ENCODE assay signal across 26 cellular contexts in the genomic region with DNA sequence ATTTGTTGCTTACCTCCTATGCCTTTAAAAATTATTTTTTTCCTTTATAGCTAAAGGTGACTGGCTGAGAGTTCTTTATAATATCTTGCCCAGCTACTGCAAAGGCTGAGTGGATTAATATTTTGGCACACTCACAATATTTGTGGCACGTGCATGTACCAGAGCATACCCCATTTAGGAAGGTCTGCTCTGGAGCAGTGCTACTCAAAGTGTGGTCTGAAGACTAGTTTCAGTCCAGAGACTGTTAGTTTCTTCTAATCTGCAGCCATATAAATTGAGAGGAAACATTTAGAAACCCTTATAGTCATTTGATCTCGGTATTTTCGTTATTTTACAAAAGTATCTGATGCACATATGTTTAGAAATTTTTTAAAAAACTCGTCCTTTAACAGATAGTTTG.
"Had no signal": no experiment of that assay in that cellular context is flagged by ENCODE, and none has a peak within 500 bp of the region (broad histone marks: within the 10 kb centered on the region; RNA-seq: fewer than 3 reads in every experiment).

No MANE protein-coding gene starts in this region.

- H3K9me3 ChIP-seq: esophagus muscularis mucosa, right atrium auricular region, stomach, testis, tibial artery had no signal

- H3K4me1 Mint-ChIP-seq: immature natural killer cell; naive thymus-derived CD8-positive, alpha-beta T cell; stimulated activated effector memory CD8-positive, alpha-beta T cell treated with anti-CD3 and anti-CD28 coated beads, Interleukin-12 subunit alpha, Interleukin-12 subunit beta, amount 100 ng/mL, for 72 hours had no signal

- H3K9me3 Mint-ChIP-seq: immature natural killer cell; naive thymus-derived CD8-positive, alpha-beta T cell; stimulated activated effector memory CD8-positive, alpha-beta T cell treated with anti-CD3 and anti-CD28 coated beads, Interleukin-12 subunit alpha, Interleukin-12 subunit beta, amount 100 ng/mL, for 72 hours; type B pancreatic cell had no signal

- H3K4me3 ChIP-seq: coronary artery, esophagus muscularis mucosa, right atrium auricular region, stomach, testis, tibial artery had no signal

- H3K4me1 ChIP-seq: parathyroid adenoma, stomach had no signal

- ATAC-seq: foreskin keratinocyte; left colon; naive thymus-derived CD8-positive, alpha-beta T cell; sciatic nerve; stimulated activated effector memory CD8-positive, alpha-beta T cell treated with anti-CD3 and anti-CD28 coated beads, Interleukin-12 subunit alpha, Interleukin-12 subunit beta, amount 100 ng/mL, for 72 hours had no signal

- H3K27ac ChIP-seq: coronary artery, foreskin keratinocyte, parathyroid adenoma, stomach, testis, tibial artery had no signal

- H3K4me3 Mint-ChIP-seq: immature natural killer cell; naive thymus-derived CD8-positive, alpha-beta T cell; nephron progenitor cell; stimulated activated effector memory CD8-positive, alpha-beta T cell treated with anti-CD3 and anti-CD28 coated beads, Interleukin-12 subunit alpha, Interleukin-12 subunit beta, amount 100 ng/mL, for 72 hours; type B pancreatic cell had no signal

- DNase-seq: dermis blood vessel endothelial cell; effector memory CD4-positive, alpha-beta T cell; foreskin keratinocyte; hypothalamus; immature natural killer cell; islet precursor cell; kidney glomerular epithelial cell; left colon; mammary epithelial cell; mesendoderm; naive thymus-derived CD8-positive, alpha-beta T cell; nephron progenitor cell; stimulated activated CD4-positive, alpha-beta T cell treated with anti-CD3 and anti-CD28 coated beads, Interleukin-2, amount 100 ng/mL, for 24 hours; stimulated activated CD4-positive, alpha-beta T cell treated with anti-CD3 and anti-CD28 coated beads, Interleukin-4, amount 100 ng/mL, for 24 hours; stimulated activated naive CD4-positive, alpha-beta T cell treated with Interleukin-2 at 50 U/mL for 16 hours; stomach; testis; tibial artery had no signal

- H3K27me3 Mint-ChIP-seq: naive thymus-derived CD8-positive, alpha-beta T cell; progenitor cell of endocrine pancreas; type B pancreatic cell had no signal

- H3K27me3 ChIP-seq: esophagus muscularis mucosa, foreskin keratinocyte, right atrium auricular region, stomach, testis, tibial artery had no signal

- H3K36me3 ChIP-seq: right atrium auricular region, stomach had no signal

- H3K36me3 Mint-ChIP-seq: immature natural killer cell; naive thymus-derived CD8-positive, alpha-beta T cell; stimulated activated effector memory CD8-positive, alpha-beta T cell treated with anti-CD3 and anti-CD28 coated beads, Interleukin-12 subunit alpha, Interleukin-12 subunit beta, amount 100 ng/mL, for 72 hours had no signal

- H3K27ac Mint-ChIP-seq: immature natural killer cell; naive thymus-derived CD8-positive, alpha-beta T cell; stimulated activated effector memory CD8-positive, alpha-beta T cell treated with anti-CD3 and anti-CD28 coated beads, Interleukin-12 subunit alpha, Interleukin-12 subunit beta, amount 100 ng/mL, for 72 hours had no signal
